8 cellular contexts compared by ENCODE assay signal in the genomic region with DNA sequence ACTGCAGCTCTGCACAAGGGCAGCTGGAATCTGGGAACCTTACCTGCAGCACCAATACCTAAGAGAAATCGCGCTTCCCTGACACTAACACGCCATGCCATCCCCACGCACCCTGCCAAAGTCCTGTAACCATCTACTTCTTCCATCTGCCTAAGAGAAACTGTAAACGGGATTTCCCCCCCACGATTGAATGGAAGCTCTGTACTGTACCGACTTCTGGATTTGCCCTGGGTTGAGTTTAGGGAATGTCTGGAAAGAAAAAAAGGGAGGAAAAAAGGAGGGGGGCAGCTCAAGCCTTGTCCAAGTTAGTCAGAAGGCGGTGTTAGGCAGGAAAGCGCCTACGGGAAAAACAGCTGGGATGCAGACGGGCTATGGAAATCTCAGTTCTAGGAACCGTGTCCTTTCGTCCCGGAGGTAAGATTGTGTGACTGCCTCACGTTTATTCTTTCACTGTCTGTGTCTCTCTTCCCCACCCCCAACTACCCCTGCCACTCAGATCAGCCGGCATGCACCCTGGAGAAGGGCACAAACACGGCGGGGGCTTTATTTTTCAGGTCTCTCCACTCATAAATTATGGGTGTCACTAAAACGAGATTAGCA.
A peak's percentile ranks its signal among the peaks of the same experiment; 100 is the strongest.
DNase-seq lines count a peak whose midpoint lies in the region; TF ChIP-seq lines count a peak whose summit lies in the region.

No MANE protein-coding gene starts in this region.

- peak overlapping the region; percentile 75 for H3K9ac ChIP-seq in skeletal muscle satellite cell (ENCODE audit: low read depth, low read length)

- no peaks in the 10 kb centered on the region for H3K36me3 ChIP-seq in WERI-Rb-1
- no peaks in the 10 kb centered on the region for H3K36me3 ChIP-seq in left ventricle myocardium inferior
- H3K36me3 ChIP-seq in skeletal muscle satellite cell (ENCODE audit: insufficient read depth, low read length) = no peaks in the 10 kb centered on the region

- H3K27me3 ChIP-seq in WERI-Rb-1 (ENCODE audit: insufficient read depth, low read depth, severe bottlenecking) (peaks cover 11% of the 10 kb centered on the region), left ventricle myocardium inferior (ENCODE audit: low read depth) (peaks cover 72% of the 10 kb centered on the region), skeletal muscle satellite cell (ENCODE audit: control insufficient read depth, insufficient read depth, low read length) (peaks cover 28% of the 10 kb centered on the region)

- peak overlapping the region; percentile 100 for H3K4me2 ChIP-seq in skeletal muscle satellite cell (ENCODE audit: low read length)

- TF ChIP-seq CTCF in WERI-Rb-1 (IDR thresholded peaks at IDR 0.05; ENCODE audit: low read depth, low read length) = no peak
- TF ChIP-seq CTCF in left ventricle myocardium inferior (IDR thresholded peaks at IDR 0.05; ENCODE audit: borderline replicate concordance) = no peak

- intact Hi-C loops in left ventricle myocardium inferior (cut with micrococcal nuclease) = loop anchor here (5.0 to 10.0 kb wide), 3 partner anchors 788 to 1288 kb away; no protein-coding TSS in a partner anchor

- no peaks in the 10 kb centered on the region for H3K9me3 ChIP-seq in WERI-Rb-1 (ENCODE audit: severe bottlenecking)
- no peaks in the 10 kb centered on the region for H3K9me3 ChIP-seq in left ventricle myocardium inferior (replicated peaks)
- H3K9me3 ChIP-seq in skeletal muscle satellite cell (replicated peaks; ENCODE audit: low read length) = no peaks in the 10 kb centered on the region

- H3K27ac ChIP-seq in WERI-Rb-1 (no peak overlapping the region), left ventricle myocardium inferior (replicated peaks) (peak overlapping the region; percentile 85)

- H3K4me1 ChIP-seq in left ventricle myocardium inferior (peaks cover 37% of the 10 kb centered on the region), skeletal muscle satellite cell (ENCODE audit: control insufficient read depth, insufficient read depth, low read length) (peaks cover 10% of the 10 kb centered on the region)

- peak; percentile 78 for DNase-seq in NCI-H1092 treated with DMSO at 0.1 percent for 48 hours (lab: John Stamatoyannopoulos, UW)
- no peak for DNase-seq in NCI-H1092 (lab: John Stamatoyannopoulos, UW)
- no peak for DNase-seq in WERI-Rb-1
- DNase-seq in left ventricle myocardium inferior = no peak
- no peak for DNase-seq in stimulated activated CD4-positive, alpha-beta T cell treated with anti-CD3 and anti-CD28 coated beads, Interleukin-15, amount 100 ng/mL, for 24 hours
- DNase-seq in NCI-H187 treated with DMSO at 0.1 percent for 48 hours (lab: John Stamatoyannopoulos, UW) = no peak
- no peak for DNase-seq in germinal center (ENCODE audit: low spot score)

- H3K4me3 ChIP-seq in WERI-Rb-1 (ENCODE audit: low read depth, low read length) = peak overlapping the region; percentile 43
- H3K4me3 ChIP-seq in left ventricle myocardium inferior = peak overlapping the region; percentile 69
- H3K4me3 ChIP-seq in skeletal muscle satellite cell (ENCODE audit: low read length) = peak overlapping the region; percentile 82
